Comparison of ENCODE assay signal across 1 cellular context in genomic region chr6:113856011-113856551, GRCh38.
TF ChIP-seq lines count a peak whose summit lies in the region.

No MANE protein-coding gene starts in this region.

TF ChIP-seq in SK-N-SH, 30 proteins besides CTCF, POLR2A, EP300 and RAD21 (continued from another document):
- 0 out of 2 replicates have a peak, but pooled peaks have one; percentile 12 for TF ChIP-seq SIN3A (IDR thresholded peaks at IDR 0.05; ENCODE audit: borderline replicate concordance, low read depth, low read length)
